1 cellular context compared by ENCODE assay signal in the genomic region with DNA sequence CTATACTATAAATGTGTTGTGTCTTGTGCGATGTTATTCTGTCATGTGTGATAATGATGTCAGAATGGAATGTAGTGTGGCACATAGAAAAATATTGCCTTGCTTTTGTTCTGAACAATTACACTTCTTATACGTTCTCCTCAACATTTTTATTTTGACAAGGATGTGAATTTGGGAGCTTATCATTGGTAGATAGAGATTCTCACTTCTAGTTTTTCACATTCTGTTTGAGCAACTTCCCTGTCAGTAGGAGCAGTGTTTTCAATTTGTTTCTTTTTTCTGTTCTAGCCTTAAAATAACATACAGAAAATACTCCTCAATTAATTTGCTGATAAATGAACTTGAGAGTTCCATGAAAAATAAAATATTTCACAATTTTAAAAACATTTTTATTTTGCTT.
A peak's percentile ranks its signal among the peaks of the same experiment; 100 is the strongest.
TF ChIP-seq lines count a peak whose summit lies in the region.

No MANE protein-coding gene starts in this region.

TF ChIP-seq in GM12878, 131 proteins besides CTCF, POLR2A, EP300 and RAD21:
- TF ChIP-seq, protein P1, sequence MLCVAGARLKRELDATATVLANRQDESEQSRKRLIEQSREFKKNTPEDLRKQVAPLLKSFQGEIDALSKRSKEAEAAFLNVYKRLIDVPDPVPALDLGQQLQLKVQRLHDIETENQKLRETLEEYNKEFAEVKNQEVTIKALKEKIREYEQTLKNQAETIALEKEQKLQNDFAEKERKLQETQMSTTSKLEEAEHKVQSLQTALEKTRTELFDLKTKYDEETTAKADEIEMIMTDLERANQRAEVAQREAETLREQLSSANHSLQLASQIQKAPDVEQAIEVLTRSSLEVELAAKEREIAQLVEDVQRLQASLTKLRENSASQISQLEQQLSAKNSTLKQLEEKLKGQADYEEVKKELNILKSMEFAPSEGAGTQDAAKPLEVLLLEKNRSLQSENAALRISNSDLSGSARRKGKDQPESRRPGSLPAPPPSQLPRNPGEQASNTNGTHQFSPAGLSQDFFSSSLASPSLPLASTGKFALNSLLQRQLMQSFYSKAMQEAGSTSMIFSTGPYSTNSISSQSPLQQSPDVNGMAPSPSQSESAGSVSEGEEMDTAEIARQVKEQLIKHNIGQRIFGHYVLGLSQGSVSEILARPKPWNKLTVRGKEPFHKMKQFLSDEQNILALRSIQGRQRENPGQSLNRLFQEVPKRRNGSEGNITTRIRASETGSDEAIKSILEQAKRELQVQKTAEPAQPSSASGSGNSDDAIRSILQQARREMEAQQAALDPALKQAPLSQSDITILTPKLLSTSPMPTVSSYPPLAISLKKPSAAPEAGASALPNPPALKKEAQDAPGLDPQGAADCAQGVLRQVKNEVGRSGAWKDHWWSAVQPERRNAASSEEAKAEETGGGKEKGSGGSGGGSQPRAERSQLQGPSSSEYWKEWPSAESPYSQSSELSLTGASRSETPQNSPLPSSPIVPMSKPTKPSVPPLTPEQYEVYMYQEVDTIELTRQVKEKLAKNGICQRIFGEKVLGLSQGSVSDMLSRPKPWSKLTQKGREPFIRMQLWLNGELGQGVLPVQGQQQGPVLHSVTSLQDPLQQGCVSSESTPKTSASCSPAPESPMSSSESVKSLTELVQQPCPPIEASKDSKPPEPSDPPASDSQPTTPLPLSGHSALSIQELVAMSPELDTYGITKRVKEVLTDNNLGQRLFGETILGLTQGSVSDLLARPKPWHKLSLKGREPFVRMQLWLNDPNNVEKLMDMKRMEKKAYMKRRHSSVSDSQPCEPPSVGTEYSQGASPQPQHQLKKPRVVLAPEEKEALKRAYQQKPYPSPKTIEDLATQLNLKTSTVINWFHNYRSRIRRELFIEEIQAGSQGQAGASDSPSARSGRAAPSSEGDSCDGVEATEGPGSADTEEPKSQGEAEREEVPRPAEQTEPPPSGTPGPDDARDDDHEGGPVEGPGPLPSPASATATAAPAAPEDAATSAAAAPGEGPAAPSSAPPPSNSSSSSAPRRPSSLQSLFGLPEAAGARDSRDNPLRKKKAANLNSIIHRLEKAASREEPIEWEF (IDR thresholded peaks at IDR 0.05; ENCODE audit: insufficient replicate concordance, low read depth, low read length) = no peak
- peak; percentile 37; the same call in 1 of the 2 replicates for TF ChIP-seq CREB1 (IDR thresholded peaks at IDR 0.05; ENCODE audit: low read depth)
- TF ChIP-seq ASH2L (IDR thresholded peaks at IDR 0.05; ENCODE audit: borderline replicate concordance, low read depth) = no peak
- no peak for TF ChIP-seq ZBED1 (IDR thresholded peaks at IDR 0.05; ENCODE audit: borderline replicate concordance)
- no peak for TF ChIP-seq SREBF1 (IDR thresholded peaks at IDR 0.05; ENCODE audit: low read length)
- TF ChIP-seq, protein P2, sequence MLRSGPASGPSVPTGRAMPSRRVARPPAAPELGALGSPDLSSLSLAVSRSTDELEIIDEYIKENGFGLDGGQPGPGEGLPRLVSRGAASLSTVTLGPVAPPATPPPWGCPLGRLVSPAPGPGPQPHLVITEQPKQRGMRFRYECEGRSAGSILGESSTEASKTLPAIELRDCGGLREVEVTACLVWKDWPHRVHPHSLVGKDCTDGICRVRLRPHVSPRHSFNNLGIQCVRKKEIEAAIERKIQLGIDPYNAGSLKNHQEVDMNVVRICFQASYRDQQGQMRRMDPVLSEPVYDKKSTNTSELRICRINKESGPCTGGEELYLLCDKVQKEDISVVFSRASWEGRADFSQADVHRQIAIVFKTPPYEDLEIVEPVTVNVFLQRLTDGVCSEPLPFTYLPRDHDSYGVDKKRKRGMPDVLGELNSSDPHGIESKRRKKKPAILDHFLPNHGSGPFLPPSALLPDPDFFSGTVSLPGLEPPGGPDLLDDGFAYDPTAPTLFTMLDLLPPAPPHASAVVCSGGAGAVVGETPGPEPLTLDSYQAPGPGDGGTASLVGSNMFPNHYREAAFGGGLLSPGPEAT (IDR thresholded peaks at IDR 0.05; ENCODE audit: low read depth) = peak; percentile 20; the same call in 1 of the 2 replicates
- TF ChIP-seq, protein P3, sequence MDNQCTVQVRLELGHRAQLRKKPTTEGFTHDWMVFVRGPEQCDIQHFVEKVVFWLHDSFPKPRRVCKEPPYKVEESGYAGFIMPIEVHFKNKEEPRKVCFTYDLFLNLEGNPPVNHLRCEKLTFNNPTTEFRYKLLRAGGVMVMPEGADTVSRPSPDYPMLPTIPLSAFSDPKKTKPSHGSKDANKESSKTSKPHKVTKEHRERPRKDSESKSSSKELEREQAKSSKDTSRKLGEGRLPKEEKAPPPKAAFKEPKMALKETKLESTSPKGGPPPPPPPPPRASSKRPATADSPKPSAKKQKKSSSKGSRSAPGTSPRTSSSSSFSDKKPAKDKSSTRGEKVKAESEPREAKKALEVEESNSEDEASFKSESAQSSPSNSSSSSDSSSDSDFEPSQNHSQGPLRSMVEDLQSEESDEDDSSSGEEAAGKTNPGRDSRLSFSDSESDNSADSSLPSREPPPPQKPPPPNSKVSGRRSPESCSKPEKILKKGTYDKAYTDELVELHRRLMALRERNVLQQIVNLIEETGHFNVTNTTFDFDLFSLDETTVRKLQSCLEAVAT (IDR thresholded peaks at IDR 0.05) = no peak
- TF ChIP-seq CHD2 (IDR thresholded peaks at IDR 0.05; ENCODE audit: borderline replicate concordance, low read depth, low read length) = no peak
- no peak for TF ChIP-seq RFX5 (IDR thresholded peaks at IDR 0.05; ENCODE audit: low read depth, low read length)
- TF ChIP-seq, protein P4, sequence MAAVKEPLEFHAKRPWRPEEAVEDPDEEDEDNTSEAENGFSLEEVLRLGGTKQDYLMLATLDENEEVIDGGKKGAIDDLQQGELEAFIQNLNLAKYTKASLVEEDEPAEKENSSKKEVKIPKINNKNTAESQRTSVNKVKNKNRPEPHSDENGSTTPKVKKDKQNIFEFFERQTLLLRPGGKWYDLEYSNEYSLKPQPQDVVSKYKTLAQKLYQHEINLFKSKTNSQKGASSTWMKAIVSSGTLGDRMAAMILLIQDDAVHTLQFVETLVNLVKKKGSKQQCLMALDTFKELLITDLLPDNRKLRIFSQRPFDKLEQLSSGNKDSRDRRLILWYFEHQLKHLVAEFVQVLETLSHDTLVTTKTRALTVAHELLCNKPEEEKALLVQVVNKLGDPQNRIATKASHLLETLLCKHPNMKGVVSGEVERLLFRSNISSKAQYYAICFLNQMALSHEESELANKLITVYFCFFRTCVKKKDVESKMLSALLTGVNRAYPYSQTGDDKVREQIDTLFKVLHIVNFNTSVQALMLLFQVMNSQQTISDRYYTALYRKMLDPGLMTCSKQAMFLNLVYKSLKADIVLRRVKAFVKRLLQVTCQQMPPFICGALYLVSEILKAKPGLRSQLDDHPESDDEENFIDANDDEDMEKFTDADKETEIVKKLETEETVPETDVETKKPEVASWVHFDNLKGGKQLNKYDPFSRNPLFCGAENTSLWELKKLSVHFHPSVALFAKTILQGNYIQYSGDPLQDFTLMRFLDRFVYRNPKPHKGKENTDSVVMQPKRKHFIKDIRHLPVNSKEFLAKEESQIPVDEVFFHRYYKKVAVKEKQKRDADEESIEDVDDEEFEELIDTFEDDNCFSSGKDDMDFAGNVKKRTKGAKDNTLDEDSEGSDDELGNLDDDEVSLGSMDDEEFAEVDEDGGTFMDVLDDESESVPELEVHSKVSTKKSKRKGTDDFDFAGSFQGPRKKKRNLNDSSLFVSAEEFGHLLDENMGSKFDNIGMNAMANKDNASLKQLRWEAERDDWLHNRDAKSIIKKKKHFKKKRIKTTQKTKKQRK (IDR thresholded peaks at IDR 0.05; ENCODE audit: low read depth, low read length) = no peak
- no peak for TF ChIP-seq POLR2AphosphoS5 (IDR thresholded peaks at IDR 0.05; ENCODE audit: low read length)
- TF ChIP-seq GABPA (IDR thresholded peaks at IDR 0.05; ENCODE audit: low read depth) = no peak
- TF ChIP-seq, protein P5, sequence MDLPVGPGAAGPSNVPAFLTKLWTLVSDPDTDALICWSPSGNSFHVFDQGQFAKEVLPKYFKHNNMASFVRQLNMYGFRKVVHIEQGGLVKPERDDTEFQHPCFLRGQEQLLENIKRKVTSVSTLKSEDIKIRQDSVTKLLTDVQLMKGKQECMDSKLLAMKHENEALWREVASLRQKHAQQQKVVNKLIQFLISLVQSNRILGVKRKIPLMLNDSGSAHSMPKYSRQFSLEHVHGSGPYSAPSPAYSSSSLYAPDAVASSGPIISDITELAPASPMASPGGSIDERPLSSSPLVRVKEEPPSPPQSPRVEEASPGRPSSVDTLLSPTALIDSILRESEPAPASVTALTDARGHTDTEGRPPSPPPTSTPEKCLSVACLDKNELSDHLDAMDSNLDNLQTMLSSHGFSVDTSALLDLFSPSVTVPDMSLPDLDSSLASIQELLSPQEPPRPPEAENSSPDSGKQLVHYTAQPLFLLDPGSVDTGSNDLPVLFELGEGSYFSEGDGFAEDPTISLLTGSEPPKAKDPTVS (IDR thresholded peaks at IDR 0.05; ENCODE audit: low read depth, low read length) = no peak
- TF ChIP-seq MEF2A (IDR thresholded peaks at IDR 0.05; ENCODE audit: insufficient read depth, low read depth, low read length) = no peak
- no peak for TF ChIP-seq ZNF24 (IDR thresholded peaks at IDR 0.05)
- TF ChIP-seq, protein P6, sequence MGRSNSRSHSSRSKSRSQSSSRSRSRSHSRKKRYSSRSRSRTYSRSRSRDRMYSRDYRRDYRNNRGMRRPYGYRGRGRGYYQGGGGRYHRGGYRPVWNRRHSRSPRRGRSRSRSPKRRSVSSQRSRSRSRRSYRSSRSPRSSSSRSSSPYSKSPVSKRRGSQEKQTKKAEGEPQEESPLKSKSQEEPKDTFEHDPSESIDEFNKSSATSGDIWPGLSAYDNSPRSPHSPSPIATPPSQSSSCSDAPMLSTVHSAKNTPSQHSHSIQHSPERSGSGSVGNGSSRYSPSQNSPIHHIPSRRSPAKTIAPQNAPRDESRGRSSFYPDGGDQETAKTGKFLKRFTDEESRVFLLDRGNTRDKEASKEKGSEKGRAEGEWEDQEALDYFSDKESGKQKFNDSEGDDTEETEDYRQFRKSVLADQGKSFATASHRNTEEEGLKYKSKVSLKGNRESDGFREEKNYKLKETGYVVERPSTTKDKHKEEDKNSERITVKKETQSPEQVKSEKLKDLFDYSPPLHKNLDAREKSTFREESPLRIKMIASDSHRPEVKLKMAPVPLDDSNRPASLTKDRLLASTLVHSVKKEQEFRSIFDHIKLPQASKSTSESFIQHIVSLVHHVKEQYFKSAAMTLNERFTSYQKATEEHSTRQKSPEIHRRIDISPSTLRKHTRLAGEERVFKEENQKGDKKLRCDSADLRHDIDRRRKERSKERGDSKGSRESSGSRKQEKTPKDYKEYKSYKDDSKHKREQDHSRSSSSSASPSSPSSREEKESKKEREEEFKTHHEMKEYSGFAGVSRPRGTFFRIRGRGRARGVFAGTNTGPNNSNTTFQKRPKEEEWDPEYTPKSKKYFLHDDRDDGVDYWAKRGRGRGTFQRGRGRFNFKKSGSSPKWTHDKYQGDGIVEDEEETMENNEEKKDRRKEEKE (IDR thresholded peaks at IDR 0.05) = no peak
- TF ChIP-seq ZNF622 (IDR thresholded peaks at IDR 0.05) = no peak
- TF ChIP-seq ZNF384 (IDR thresholded peaks at IDR 0.05; ENCODE audit: borderline replicate concordance, low read depth, low read length) = no peak
- no peak for TF ChIP-seq YY1 (IDR thresholded peaks at IDR 0.05; ENCODE audit: low read depth, low read length)
- 0 out of 2 replicates have a peak, but pooled peaks have one; percentile 21 for TF ChIP-seq JUNB (IDR thresholded peaks at IDR 0.05)
